In the genomic region with DNA sequence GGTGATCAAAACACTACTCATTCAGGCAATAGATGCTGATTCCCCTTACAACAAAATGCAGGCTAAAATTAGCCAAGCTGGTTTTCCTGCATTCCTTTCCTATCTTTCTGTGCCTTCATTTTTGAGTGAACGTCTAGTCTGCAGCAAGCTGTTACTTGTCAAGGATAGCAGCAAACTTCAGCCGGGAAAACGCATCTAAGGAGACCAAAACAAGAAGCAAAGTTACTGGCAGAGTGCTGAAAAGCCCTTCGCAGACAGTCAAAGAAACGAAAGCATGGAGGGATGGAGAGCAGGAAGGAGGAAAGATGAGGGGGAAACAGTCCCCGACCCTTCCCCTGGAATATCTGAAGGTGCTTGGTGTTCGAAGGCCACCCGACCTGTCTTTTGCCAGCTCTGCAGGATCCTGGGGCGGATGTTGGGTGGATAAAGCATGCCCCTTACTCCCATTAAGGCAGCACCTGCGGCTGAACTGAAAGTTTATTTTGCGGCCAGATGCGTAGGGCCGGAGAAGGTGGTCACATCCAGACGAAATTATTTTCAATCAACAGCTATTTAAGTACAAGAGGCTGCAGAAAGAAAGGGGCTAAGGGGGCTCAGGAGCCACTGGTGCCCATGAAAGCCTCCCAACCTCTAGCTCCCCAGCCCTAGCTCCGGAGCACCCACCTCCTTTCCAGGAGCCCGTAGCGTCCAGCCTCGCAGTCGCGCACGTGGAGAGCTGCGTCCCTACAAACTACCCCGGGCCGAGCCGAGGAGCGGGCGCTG, we compare ENCODE assay signal across 8 cellular contexts. TPM values are rescaled to one million over a fixed set of nuclear protein-coding genes. Genes with fewer than 3 reads are reported as not detected.
A peak's percentile ranks its signal among the peaks of the same experiment; 100 is the strongest.
DNase-seq lines count a peak whose midpoint lies in the region; ATAC-seq and TF ChIP-seq lines count a peak whose summit lies in the region.

No MANE protein-coding gene starts in this region.

- DNase-seq in BE2C (no peak), HAP-1 (ENCODE audit: low spot score in 2 of 2) (peak; percentile 16 to 36), RPMI8226 (peak; percentile 56), fibroblast of mammary gland (ENCODE audit: low read depth) (peak; percentile 18), OCI-M1 (lab: John Stamatoyannopoulos, UW) (no peak)

- H3K4me1 ChIP-seq in BE2C (no peaks in the 10 kb centered on the region), HAP-1 (peaks cover 37% of the 10 kb centered on the region), neuron (ENCODE audit: insufficient read depth, low read length) (peaks cover 8% of the 10 kb centered on the region)

- H3K27me3 ChIP-seq in BE2C (peaks cover 48% of the 10 kb centered on the region), HAP-1 (ENCODE audit: low read depth) (no peaks in the 10 kb centered on the region), neuron (ENCODE audit: insufficient read depth, low read length) (peaks cover 27% of the 10 kb centered on the region)

- no peak for TF ChIP-seq CTCF in BE2C (IDR thresholded peaks at IDR 0.05; ENCODE audit: low read depth, low read length)
- no peak for TF ChIP-seq CTCF in fibroblast of mammary gland (conservative IDR thresholded peaks at IDR 0.05; ENCODE audit: control insufficient read depth, insufficient read depth, low read depth, low read length)

- H3K36me3 ChIP-seq in BE2C (no peaks in the 10 kb centered on the region), HAP-1 (replicated peaks) (peaks cover 15% of the 10 kb centered on the region), neuron (ENCODE audit: insufficient read depth, low read length) (no peaks in the 10 kb centered on the region)

- H2AFZ ChIP-seq in neuron (ENCODE audit: low read depth, low read length): peak overlapping the region; percentile 73

- H3K9me3 ChIP-seq in BE2C: no peaks in the 10 kb centered on the region
- H3K9me3 ChIP-seq in HAP-1: no peaks in the 10 kb centered on the region
- no peaks in the 10 kb centered on the region for H3K9me3 ChIP-seq in neuron (ENCODE audit: low read length)

- in situ Hi-C loops in HAP-1 (cut with MboI; ENCODE audit: low sequenced_read_pairs): no loop called here

- H3K4me3 ChIP-seq in BE2C (ENCODE audit: low read depth, low read length) (peak overlapping the region; percentile 24; the same call in 1 of the 2 replicates), HAP-1 (peak overlapping the region; percentile 42), fibroblast of mammary gland (ENCODE audit: control insufficient read depth, low read depth, low read length) (peak overlapping the region; percentile 55), neuron (ENCODE audit: low read length) (peak overlapping the region; percentile 22)

- ATAC-seq in HG03460 (IDR thresholded peaks at IDR 0.05; ENCODE audit: unreplicated experiment) (no peak), HG02642 (IDR thresholded peaks at IDR 0.05; ENCODE audit: poor library complexity, unreplicated experiment) (no peak)

RNA-seq across cellular contexts. Expression of gene FERMT1, which starts 0.5 kb away (rescaled TPM):
- polyA plus RNA-seq in BE2C (2012; ENCODE audit: insufficient read depth, insufficient read length, low read depth): not detected

Comparison
In these comparisons a context has a peak if more than half of its experiments do, and no peak if none do; other contexts are left out.
1. DNase-seq: peak in HAP-1 (2 of 2), RPMI8226 (single experiment) and fibroblast of mammary gland (single experiment); none in BE2C (single experiment) and OCI-M1 (single experiment).
2. Peak in every context shown above with its lines, with median percentiles within 50 percentile points of each other: H3K4me3 ChIP-seq.